17 cellular contexts compared by ENCODE assay signal in the genomic region with DNA sequence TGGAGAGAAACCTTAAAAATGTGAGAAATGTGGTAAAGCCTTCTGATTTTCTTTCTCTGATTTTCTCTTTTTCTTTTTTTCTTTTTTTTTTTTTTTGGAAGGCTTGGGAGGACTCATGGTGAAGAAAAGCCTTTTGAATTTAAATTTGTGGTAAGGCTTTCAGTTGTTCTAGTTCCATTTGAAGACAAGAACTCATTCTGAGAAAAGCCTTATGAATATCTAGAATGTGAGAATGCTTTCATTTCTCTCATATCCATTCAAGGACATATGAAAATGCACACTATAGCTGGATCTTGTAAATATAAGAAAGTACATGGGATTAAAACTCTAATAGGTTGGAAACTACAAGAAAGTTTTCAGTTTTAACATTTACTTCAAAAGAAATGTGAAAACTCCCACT.
DNase-seq lines count a peak whose midpoint lies in the region; ATAC-seq, FAIRE-seq and TF ChIP-seq lines count a peak whose summit lies in the region.
"Had no signal": no experiment of that assay in that cellular context is flagged by ENCODE, and none has a peak within 500 bp of the region (broad histone marks: within the 10 kb centered on the region; RNA-seq: fewer than 3 reads in every experiment).

No MANE protein-coding gene starts in this region.

- POLR2A ChIA-PET in SK-N-SH (lab: Yijun Ruan, JAX) = no interaction called here
- POLR2A ChIA-PET in HepG2 (lab: Yijun Ruan, JAX) = no interaction called here

- H4K20me1 ChIP-seq in SK-N-SH (ENCODE audit: insufficient read depth) (no peaks in the 10 kb centered on the region), SU-DHL-6 (ENCODE audit: low read depth, low read length) (no peaks in the 10 kb centered on the region), HepG2 (ENCODE audit: insufficient read depth, low read length) (no peaks in the 10 kb centered on the region)
- H4K20me1 ChIP-seq: BLaER1 had no signal

- in situ Hi-C loops in HepG2 (cut with HindIII; ENCODE audit: extremely low pct_ligation_motif_present, low pct_unique_long_range_greater_than_20kb) = no loop called here

- H3K9me3 ChIP-seq in SK-N-SH (0 out of 2 replicates have a peak, but pooled peaks cover 4% of the 10 kb centered on the region), SU-DHL-6 (ENCODE audit: insufficient read depth, low read length) (no peaks in the 10 kb centered on the region), right atrium auricular region (no peaks in the 10 kb centered on the region), HepG2 (ENCODE audit: low read length) (peaks cover 30% of the 10 kb centered on the region)
- H3K9me3 ChIP-seq: BLaER1 had no signal

- H3K9me2 ChIP-seq in SK-N-SH (no peaks in the 10 kb centered on the region), SU-DHL-6 (replicated peaks; ENCODE audit: insufficient read depth, low read length) (no peaks in the 10 kb centered on the region)

- H3F3A ChIP-seq in SK-N-SH (replicated peaks; ENCODE audit: insufficient read depth) (no peaks in the 10 kb centered on the region), SU-DHL-6 (ENCODE audit: insufficient read depth) (peaks cover 18% of the 10 kb centered on the region)

- ATAC-seq in SK-N-SH treated with all-trans-retinoic acid at 6 μM for 48 hours (no peak), HG02884 (IDR thresholded peaks at IDR 0.05; ENCODE audit: unreplicated experiment) (peak; percentile 59), GM21515 (IDR thresholded peaks at IDR 0.05; ENCODE audit: unreplicated experiment) (no peak), HepG2 (no peak)
- ATAC-seq: GM23338, K562 had no signal

- intact Hi-C loops in HepG2 (cut with micrococcal nuclease; ENCODE audit: unreplicated experiment) = no loop called here

- H3K4me3 ChIP-seq in SK-N-SH (ENCODE audit: low read depth in 2 of 2, low read length in 1 of 2) (no peak overlapping the region), SU-DHL-6 (ENCODE audit: insufficient read depth, low read length, poor library complexity, severe bottlenecking) (no peak overlapping the region), right atrium auricular region (no peak overlapping the region), HepG2 (replicated peaks in 1 of 3; ENCODE audit: insufficient read depth in 1 of 3, low read depth in 2 of 3, low read length in 3 of 3) (no peak overlapping the region)
- H3K4me3 ChIP-seq: BLaER1, GM23338, K562 had no signal

- H3K4me1 ChIP-seq in SK-N-SH (ENCODE audit: control insufficient read depth in 1 of 2, insufficient read depth in 2 of 2, low read depth in 1 of 2, low read length in 1 of 2) (peaks cover 0 to 2% of the 10 kb centered on the region in 2 experiments; a peak in 3 of 4 replicates), right atrium auricular region (no peaks in the 10 kb centered on the region), HepG2 (ENCODE audit: insufficient read depth, low read length) (no peaks in the 10 kb centered on the region)

- no peak for FAIRE-seq in HepG2 (lab: Jason Lieb, UNC)
- FAIRE-seq: GM19239, HTR-8/SVneo, K562 had no signal

- no peak for TF ChIP-seq POLR2A in HepG2 (IDR thresholded peaks at IDR 0.05; ENCODE audit: insufficient read depth in 1 of 2, low read depth in 2 of 2, low read length in 2 of 2)

- TF ChIP-seq RAD21 in SK-N-SH (IDR thresholded peaks at IDR 0.05; ENCODE audit: low read length) (no peak), HepG2 (CRISPR knock-in tag; IDR thresholded peaks at IDR 0.05) (no peak)

- TF ChIP-seq CTCF in SK-N-SH (IDR thresholded peaks at IDR 0.05) = no peak
- no peak for TF ChIP-seq CTCF in SU-DHL-6 (IDR thresholded peaks at IDR 0.05; ENCODE audit: insufficient read depth, low read length, poor library complexity, severe bottlenecking)
- TF ChIP-seq CTCF in right atrium auricular region (IDR thresholded peaks at IDR 0.05) = no peak
- TF ChIP-seq CTCF in HepG2 (CRISPR knock-in tag; IDR thresholded peaks at IDR 0.05) = no peak

- BruUV-seq in HepG2 (replicated peaks; lab: Mats Ljungman, UMichigan) = no TSS peak

- TF ChIP-seq EP300 in SK-N-SH (IDR thresholded peaks at IDR 0.05; ENCODE audit: borderline replicate concordance in 1 of 2, low read depth in 1 of 2, low read length in 1 of 2) (no peak), HepG2 (IDR thresholded peaks at IDR 0.05; ENCODE audit: low read depth in 2 of 2, low read length in 2 of 2) (no peak), HepG2 (CRISPR knock-in tag; IDR thresholded peaks at IDR 0.05; ENCODE audit: borderline replicate concordance) (no peak)

- no peak overlapping the region for H3K27ac ChIP-seq in SK-N-SH (ENCODE audit: low read depth in 2 of 2, low read length in 1 of 2)
- peak overlapping the region; percentile 31; the same call in 1 of the 2 replicates for H3K27ac ChIP-seq in SU-DHL-6 (ENCODE audit: low read depth, low read length)
- H3K27ac ChIP-seq in right atrium auricular region = no peak overlapping the region
- H3K27ac ChIP-seq in HepG2 (ENCODE audit: extremely low read length, insufficient read depth, low read length) = no peak overlapping the region
- H3K27ac ChIP-seq: 22Rv1, BLaER1 had no signal

- H3K9ac ChIP-seq in SK-N-SH (no peak overlapping the region), SU-DHL-6 (ENCODE audit: low read length) (no peak overlapping the region; the same call in 1 of the 2 replicates), HepG2 (ENCODE audit: insufficient read depth, low read depth, low read length) (no peak overlapping the region)
- H3K9ac ChIP-seq: BLaER1 had no signal

- H3K36me3 ChIP-seq in SK-N-SH (replicated peaks in 1 of 2; ENCODE audit: control insufficient read depth in 1 of 2, insufficient read depth in 2 of 2, low read length in 1 of 2) (no peaks in the 10 kb centered on the region), SU-DHL-6 (ENCODE audit: low read length) (no peaks in the 10 kb centered on the region), right atrium auricular region (no peaks in the 10 kb centered on the region), HepG2 (replicated peaks in 1 of 2; ENCODE audit: control insufficient read depth in 1 of 2, insufficient read depth in 2 of 2, low read length in 2 of 2) (no peaks in the 10 kb centered on the region)
- H3K36me3 ChIP-seq: BLaER1 had no signal

- 0 out of 2 replicates have a peak overlapping the region, but pooled peaks have one; percentile 48 for H2AFZ ChIP-seq in SK-N-SH (ENCODE audit: low read depth)
- H2AFZ ChIP-seq in SU-DHL-6 (ENCODE audit: low read depth, low read length, severe bottlenecking) = peak overlapping the region; percentile 70
- H2AFZ ChIP-seq in HepG2 (ENCODE audit: low read length) = no peak overlapping the region
- H2AFZ ChIP-seq: GM23338 had no signal

- no peaks in the 10 kb centered on the region for H3K27me3 ChIP-seq in SK-N-SH (ENCODE audit: insufficient read depth)
- H3K27me3 ChIP-seq in SU-DHL-6 (ENCODE audit: low read length) = no peaks in the 10 kb centered on the region
- H3K27me3 ChIP-seq in right atrium auricular region = no peaks in the 10 kb centered on the region
- H3K27me3 ChIP-seq in HepG2 (ENCODE audit: control insufficient read depth in 1 of 2, insufficient read depth in 2 of 2, low read length in 2 of 2) = no peaks in the 10 kb centered on the region
- H3K27me3 ChIP-seq: BLaER1 had no signal

- no peaks in the 10 kb centered on the region for H3K79me2 ChIP-seq in SK-N-SH (ENCODE audit: insufficient read depth)
- no peaks in the 10 kb centered on the region for H3K79me2 ChIP-seq in SU-DHL-6 (ENCODE audit: insufficient read depth, low read length)
- no peaks in the 10 kb centered on the region for H3K79me2 ChIP-seq in HepG2 (ENCODE audit: insufficient read depth, low read length)

- CTCF ChIA-PET in SK-N-SH (lab: Yijun Ruan, JAX) (no interaction called here), HepG2 (lab: Yijun Ruan, JAX; ENCODE audit: low intra/inter-chr PET ratio, low total read pairs) (no interaction called here)

- DNase-seq in SK-N-SH (no peak), right atrium auricular region (ENCODE audit: low spot score) (no peak), HepG2 (ENCODE audit: low spot score) (no peak)
- DNase-seq: AML-193, DMS 273 treated with DMSO at 0.1 percent for 48 hours, H7, Karpas-422 had no signal

- no peak overlapping the region for H3K4me2 ChIP-seq in SK-N-SH
- peak overlapping the region; percentile 33 for H3K4me2 ChIP-seq in SU-DHL-6 (ENCODE audit: low read depth, low read length, poor library complexity, severe bottlenecking)
- H3K4me2 ChIP-seq in HepG2 (ENCODE audit: low read depth, low read length) = no peak overlapping the region
- H3K4me2 ChIP-seq: BLaER1, GM23338 had no signal

TF ChIP-seq in SK-N-SH, 30 proteins besides CTCF, POLR2A, EP300 and RAD21 (continues in another document):
- TF ChIP-seq CHD2 (IDR thresholded peaks at IDR 0.05; ENCODE audit: low read length, partially characterized antibody) (no peak), SIN3A (IDR thresholded peaks at IDR 0.05; ENCODE audit: borderline replicate concordance, low read depth, low read length) (no peak)

TF ChIP-seq in SK-N-SH treated with all-trans-retinoic acid at 6 μM for 48 hours, 23 proteins besides CTCF, POLR2A, EP300 and RAD21 (continues in another document):
- TF ChIP-seq, protein P1, sequence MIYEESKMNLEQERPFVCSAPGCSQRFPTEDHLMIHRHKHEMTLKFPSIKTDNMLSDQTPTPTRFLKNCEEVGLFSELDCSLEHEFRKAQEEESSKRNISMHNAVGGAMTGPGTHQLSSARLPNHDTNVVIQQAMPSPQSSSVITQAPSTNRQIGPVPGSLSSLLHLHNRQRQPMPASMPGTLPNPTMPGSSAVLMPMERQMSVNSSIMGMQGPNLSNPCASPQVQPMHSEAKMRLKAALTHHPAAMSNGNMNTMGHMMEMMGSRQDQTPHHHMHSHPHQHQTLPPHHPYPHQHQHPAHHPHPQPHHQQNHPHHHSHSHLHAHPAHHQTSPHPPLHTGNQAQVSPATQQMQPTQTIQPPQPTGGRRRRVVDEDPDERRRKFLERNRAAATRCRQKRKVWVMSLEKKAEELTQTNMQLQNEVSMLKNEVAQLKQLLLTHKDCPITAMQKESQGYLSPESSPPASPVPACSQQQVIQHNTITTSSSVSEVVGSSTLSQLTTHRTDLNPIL (CRISPR knock-in tag; IDR thresholded peaks at IDR 0.05; ENCODE audit: low read depth) = no peak
- TF ChIP-seq ZNF8 (CRISPR knock-in tag; IDR thresholded peaks at IDR 0.05) (no peak), ZFP30 (CRISPR knock-in tag; IDR thresholded peaks at IDR 0.05) (no peak)

TF ChIP-seq in HepG2, 621 proteins besides CTCF, POLR2A, EP300 and RAD21 (continues in another document):
- TF ChIP-seq ZMAT3 (CRISPR knock-in tag; conservative IDR thresholded peaks at IDR 0.05) (no peak), NPAS2 (CRISPR knock-in tag; IDR thresholded peaks at IDR 0.05; ENCODE audit: borderline replicate concordance) (no peak), KDM5A (IDR thresholded peaks at IDR 0.05; ENCODE audit: borderline replicate concordance, low read length) (no peak), ZNF792 (CRISPR knock-in tag; IDR thresholded peaks at IDR 0.05) (no peak), MLLT10 (CRISPR knock-in tag; IDR thresholded peaks at IDR 0.05) (no peak)
- TF ChIP-seq, protein P2, sequence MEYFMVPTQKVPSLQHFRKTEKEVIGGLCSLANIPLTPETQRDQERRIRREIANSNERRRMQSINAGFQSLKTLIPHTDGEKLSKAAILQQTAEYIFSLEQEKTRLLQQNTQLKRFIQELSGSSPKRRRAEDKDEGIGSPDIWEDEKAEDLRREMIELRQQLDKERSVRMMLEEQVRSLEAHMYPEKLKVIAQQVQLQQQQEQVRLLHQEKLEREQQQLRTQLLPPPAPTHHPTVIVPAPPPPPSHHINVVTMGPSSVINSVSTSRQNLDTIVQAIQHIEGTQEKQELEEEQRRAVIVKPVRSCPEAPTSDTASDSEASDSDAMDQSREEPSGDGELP (IDR thresholded peaks at IDR 0.05; ENCODE audit: borderline replicate concordance, low read depth) = no peak
